Comparison of ENCODE assay signal across 22 cellular contexts in the genomic region with DNA sequence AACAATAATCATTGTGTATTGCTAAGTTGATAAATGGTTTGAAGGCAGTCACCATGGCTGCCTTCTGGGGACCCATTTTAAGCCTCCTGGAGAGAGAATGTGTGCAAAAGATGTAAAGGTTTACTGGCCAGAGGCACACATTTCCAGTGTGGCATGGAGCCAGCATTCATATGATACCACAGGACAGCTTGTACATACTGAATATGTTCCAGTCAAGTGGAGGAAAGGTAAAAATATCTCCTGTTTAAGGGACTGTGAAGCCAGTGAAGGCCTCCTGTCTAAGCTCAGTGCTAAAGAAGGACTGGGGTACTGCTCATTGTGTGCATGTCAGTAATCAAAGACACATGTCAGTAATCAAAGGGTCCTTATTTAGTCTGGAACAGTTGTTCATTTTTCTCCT.
DNase-seq lines count a peak whose midpoint lies in the region; ATAC-seq and TF ChIP-seq lines count a peak whose summit lies in the region.
"Had no signal": no experiment of that assay in that cellular context is flagged by ENCODE, and none has a peak within 500 bp of the region (broad histone marks: within the 10 kb centered on the region; RNA-seq: fewer than 3 reads in every experiment).

No MANE protein-coding gene starts in this region.

- in situ Hi-C loops in astrocyte of the spinal cord (cut with HindIII; ENCODE audit: low sequenced_read_pairs) = no loop called here

- no peak overlapping the region for H3K4me3 ChIP-seq in astrocyte of the spinal cord (ENCODE audit: low read depth, low read length)
- no peak overlapping the region for H3K4me3 ChIP-seq in right cardiac atrium (ENCODE audit: low read length)
- H3K4me3 ChIP-seq: ovary, spleen, upper lobe of right lung had no signal

- H3K27ac Mint-ChIP-seq in Calu3 (ENCODE audit: unreplicated experiment) (no peak overlapping the region), endothelial cell (ENCODE audit: unreplicated experiment) (no peak overlapping the region)
- no peak overlapping the region for H3K27ac Mint-ChIP-seq in activated naive CD8-positive, alpha-beta T cell treated with anti-CD3 and anti-CD28 coated beads, Interleukin-2, amount 50 U/mL, for 24 hours
- H3K27ac Mint-ChIP-seq: activated T-helper 2 cell treated with anti-CD3 and anti-CD28 coated beads, Interferon-gamma antibody, Interleukin-2, Interleukin-4, amounts not matched to agents 10 μg/mL and 5 μg/mL and 100 μg/mL, durations not matched to agents 14 hours and 24 hours and 36 hours; HFFc6; IgD-negative memory B cell had no signal

- DNase-seq in Right ventricle myocardium superior (peak; percentile 31), cardiac septum (ENCODE audit: low spot score) (no peak), astrocyte of the spinal cord (ENCODE audit: low read depth, low spot score) (peak; percentile 12), right cardiac atrium (peak in 2 of 3 donors; percentile 15 to 30), Calu3 (no peak), endothelial cell (ENCODE audit: low spot score) (no peak), DMS114 treated with DMSO at 0.1 percent for 48 hours (lab: John Stamatoyannopoulos, UW; ENCODE audit: unreplicated experiment) (no peak)
- no peak for DNase-seq in activated naive CD8-positive, alpha-beta T cell treated with anti-CD3 and anti-CD28 coated beads, Interleukin-2, amount 50 U/mL, for 24 hours
- DNase-seq: amniotic stem cell; Caco-2; HFFc6; hippocampal formation; NCI-H1092; NCI-H510A; ovary; spleen; stimulated activated naive CD4-positive, alpha-beta T cell; upper lobe of right lung; WERI-Rb-1 had no signal

- H3K4me1 ChIP-seq in right cardiac atrium (ENCODE audit: control insufficient read depth, insufficient read depth, low read length) = peaks cover 2% of the 10 kb centered on the region
- H3K4me1 ChIP-seq: spleen, upper lobe of right lung had no signal

- no peak overlapping the region for H3K27ac ChIP-seq in right cardiac atrium (ENCODE audit: low read length)
- H3K27ac ChIP-seq: ovary, spleen, upper lobe of right lung, WERI-Rb-1 had no signal

- BruUV-seq in Calu3 (replicated peaks; lab: Mats Ljungman, UMichigan) = no TSS peak

- CTCF ChIA-PET in Calu3 (lab: Charles Lee) = no interaction called here

- intact Hi-C loops in Right ventricle myocardium superior (cut with DNase I) = no loop called here
- intact Hi-C loops in cardiac septum (cut with DNase I) = no loop called here
- intact Hi-C loops in right cardiac atrium (cut with DNase I) = no loop called here
- intact Hi-C loops in Calu3 (cut with micrococcal nuclease; ENCODE audit: unreplicated experiment) = no loop called here

- no peaks in the 10 kb centered on the region for H3K9me3 ChIP-seq in right cardiac atrium (ENCODE audit: control insufficient read depth, low read length)
- H3K9me3 ChIP-seq: Caco-2, ovary, spleen, upper lobe of right lung had no signal

- ATAC-seq in Right ventricle myocardium superior (ENCODE audit: poor library complexity) = peak; percentile 93
- ATAC-seq in right cardiac atrium = peak; percentile 45 to 75
- no peak for ATAC-seq in activated naive CD8-positive, alpha-beta T cell treated with anti-CD3 and anti-CD28 coated beads, Interleukin-2, amount 50 U/mL, for 24 hours
- ATAC-seq: left lobe of liver, upper lobe of right lung had no signal

- H3K36me3 Mint-ChIP-seq in Calu3 (ENCODE audit: insufficient read depth, unreplicated experiment) (no peaks in the 10 kb centered on the region), endothelial cell (ENCODE audit: low read depth, unreplicated experiment) (no peaks in the 10 kb centered on the region)
- no peaks in the 10 kb centered on the region for H3K36me3 Mint-ChIP-seq in activated naive CD8-positive, alpha-beta T cell treated with anti-CD3 and anti-CD28 coated beads, Interleukin-2, amount 50 U/mL, for 24 hours (ENCODE audit: low read depth)

- no peaks in the 10 kb centered on the region for H3K27me3 Mint-ChIP-seq in Calu3 (ENCODE audit: unreplicated experiment)
- H3K27me3 Mint-ChIP-seq in endothelial cell (ENCODE audit: unreplicated experiment) = no peaks in the 10 kb centered on the region
- no peaks in the 10 kb centered on the region for H3K27me3 Mint-ChIP-seq in activated naive CD8-positive, alpha-beta T cell treated with anti-CD3 and anti-CD28 coated beads, Interleukin-2, amount 50 U/mL, for 24 hours
- H3K27me3 Mint-ChIP-seq: IgD-negative memory B cell had no signal

- H3K9me3 Mint-ChIP-seq in Calu3 (ENCODE audit: low read depth, unreplicated experiment) = no peaks in the 10 kb centered on the region
- H3K9me3 Mint-ChIP-seq in endothelial cell (ENCODE audit: unreplicated experiment) = no peaks in the 10 kb centered on the region
- H3K9me3 Mint-ChIP-seq in activated naive CD8-positive, alpha-beta T cell treated with anti-CD3 and anti-CD28 coated beads, Interleukin-2, amount 50 U/mL, for 24 hours = no peaks in the 10 kb centered on the region
- H3K9me3 Mint-ChIP-seq: activated T-helper 2 cell treated with anti-CD3 and anti-CD28 coated beads, Interferon-gamma antibody, Interleukin-2, Interleukin-4, amounts not matched to agents 10 μg/mL and 5 μg/mL and 100 μg/mL, durations not matched to agents 14 hours and 24 hours and 36 hours; HFFc6; IgD-negative memory B cell had no signal

- H3K4me1 Mint-ChIP-seq in Calu3 (ENCODE audit: low read depth, unreplicated experiment) (peaks cover 11% of the 10 kb centered on the region), endothelial cell (ENCODE audit: unreplicated experiment) (peaks cover 16% of the 10 kb centered on the region)
- H3K4me1 Mint-ChIP-seq in activated naive CD8-positive, alpha-beta T cell treated with anti-CD3 and anti-CD28 coated beads, Interleukin-2, amount 50 U/mL, for 24 hours = no peaks in the 10 kb centered on the region
- H3K4me1 Mint-ChIP-seq: IgD-negative memory B cell had no signal

- H3K27me3 ChIP-seq in right cardiac atrium (ENCODE audit: control insufficient read depth, insufficient read depth) = no peaks in the 10 kb centered on the region
- H3K27me3 ChIP-seq: ovary, spleen, upper lobe of right lung had no signal

- TF ChIP-seq CTCF in astrocyte of the spinal cord (IDR thresholded peaks at IDR 0.05; ENCODE audit: low read depth, low read length) (no peak), Calu3 (IDR thresholded peaks at IDR 0.05; ENCODE audit: unreplicated experiment) (no peak), endothelial cell (IDR thresholded peaks at IDR 0.05; ENCODE audit: unreplicated experiment) (no peak)

- H3K4me3 Mint-ChIP-seq in Calu3 (ENCODE audit: low read depth, unreplicated experiment) (no peak overlapping the region), endothelial cell (ENCODE audit: unreplicated experiment) (no peak overlapping the region)
- H3K4me3 Mint-ChIP-seq in activated naive CD8-positive, alpha-beta T cell treated with anti-CD3 and anti-CD28 coated beads, Interleukin-2, amount 50 U/mL, for 24 hours = no peak overlapping the region
- H3K4me3 Mint-ChIP-seq: HFFc6, IgD-negative memory B cell had no signal

Comparison
In these comparisons a context has a peak if more than half of its experiments do, and no peak if none do; other contexts are left out.
1. DNase-seq: peak in Right ventricle myocardium superior (single experiment), astrocyte of the spinal cord (single experiment) and right cardiac atrium (2 of 3); none in cardiac septum (single experiment), Calu3 (single experiment), endothelial cell (single experiment), activated naive CD8-positive, alpha-beta T cell treated with anti-CD3 and anti-CD28 coated beads, Interleukin-2, amount 50 U/mL, for 24 hours (single experiment) and DMS114 treated with DMSO at 0.1 percent for 48 hours (single experiment).